Comparison of ENCODE assay signal across 23 cellular contexts in the genomic region with DNA sequence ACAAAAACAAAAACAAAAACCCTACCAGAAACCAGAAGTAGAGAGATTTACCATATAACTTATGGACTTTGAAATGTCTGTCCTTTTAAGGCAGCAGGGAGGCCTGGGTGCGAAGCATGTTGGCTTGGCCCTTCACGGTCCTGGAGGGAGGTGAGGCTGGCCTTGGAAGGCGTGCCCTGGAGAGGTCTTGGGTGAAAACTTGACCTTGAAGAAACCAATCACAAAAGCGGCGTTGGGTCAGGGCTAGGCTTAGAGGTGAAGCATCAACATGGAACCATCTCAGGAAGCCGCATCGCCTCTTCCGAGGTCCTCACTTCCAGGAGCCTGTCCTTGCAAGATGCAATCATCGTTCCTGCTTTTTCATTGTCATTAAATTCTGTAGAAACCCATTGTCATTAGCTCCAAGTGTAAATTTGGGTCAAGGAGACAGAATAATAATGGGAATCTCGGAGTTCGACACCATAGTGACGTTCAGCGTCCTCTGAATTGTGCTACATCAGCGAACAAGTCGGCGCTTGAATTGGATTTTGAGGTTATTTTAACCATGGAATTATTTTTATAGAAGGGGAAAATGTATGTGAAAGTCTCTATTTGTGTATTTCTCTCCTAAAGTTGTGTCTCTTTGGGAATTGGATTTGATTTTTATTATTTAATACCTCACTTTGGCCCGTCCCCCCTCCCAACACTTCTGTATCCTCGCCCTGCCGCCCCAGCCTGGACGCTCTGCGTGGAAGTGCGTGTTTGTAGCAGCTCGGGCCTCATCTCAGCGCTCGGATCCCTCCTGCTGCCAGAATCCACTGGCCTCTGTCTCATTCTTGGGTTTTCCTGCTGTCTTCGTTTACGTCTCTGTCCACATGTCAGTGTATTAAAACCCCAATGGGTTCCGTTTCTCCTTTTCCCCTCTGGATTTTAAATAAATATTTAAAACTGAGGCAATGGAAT. TPM values are rescaled to one million over a fixed set of nuclear protein-coding genes. Genes with fewer than 3 reads are reported as not detected.
A peak's percentile ranks its signal among the peaks of the same experiment; 100 is the strongest.
DNase-seq lines count a peak whose midpoint lies in the region; TF ChIP-seq lines count a peak whose summit lies in the region.
"Had no signal": no experiment of that assay in that cellular context is flagged by ENCODE, and none has a peak within 500 bp of the region (broad histone marks: within the 10 kb centered on the region; RNA-seq: fewer than 3 reads in every experiment).

No MANE protein-coding gene starts in this region.

- no peaks in the 10 kb centered on the region for H3K27me3 Mint-ChIP-seq in Caco-2 (ENCODE audit: insufficient read depth, unreplicated experiment)
- H3K27me3 Mint-ChIP-seq in activated naive CD4-positive, alpha-beta T cell treated with anti-CD3 and anti-CD28 coated beads, Interleukin-2, amount 10 ng/mL, durations not matched to agents 7 days and 5 days = peaks cover 10% of the 10 kb centered on the region
- H3K27me3 Mint-ChIP-seq: activated CD8-positive, alpha-beta T cell treated with anti-CD3 and anti-CD28 coated beads for 36 hours; activated naive CD8-positive, alpha-beta T cell; CD4-positive, alpha-beta T cell; stimulated activated naive CD8-positive, alpha-beta T cell treated with anti-CD3 and anti-CD28 coated beads, Interleukin-15, amount 100 ng/mL, for 72 hours had no signal

- H3K36me3 Mint-ChIP-seq in Caco-2 (ENCODE audit: insufficient read depth, unreplicated experiment) = peaks cover 17% of the 10 kb centered on the region
- H3K36me3 Mint-ChIP-seq in activated naive CD4-positive, alpha-beta T cell treated with anti-CD3 and anti-CD28 coated beads, Interleukin-2, amount 10 ng/mL, durations not matched to agents 7 days and 5 days = no peaks in the 10 kb centered on the region
- H3K36me3 Mint-ChIP-seq: activated naive CD8-positive, alpha-beta T cell had no signal

- H3K4me3 ChIP-seq in Caco-2 (ENCODE audit: low read depth, low read length) (no peak overlapping the region), WERI-Rb-1 (ENCODE audit: low read depth, low read length) (no peak overlapping the region)
- H3K4me3 ChIP-seq: upper lobe of left lung had no signal

- H3K27me3 ChIP-seq in Caco-2 (replicated peaks; ENCODE audit: control insufficient read depth, insufficient read depth, low read length) (no peaks in the 10 kb centered on the region), WERI-Rb-1 (ENCODE audit: insufficient read depth, low read depth, severe bottlenecking) (no peaks in the 10 kb centered on the region)
- H3K27me3 ChIP-seq: upper lobe of left lung had no signal

- intact Hi-C loops in Caco-2 (cut with micrococcal nuclease; ENCODE audit: unreplicated experiment) = no loop called here

- H3K36me3 ChIP-seq in Caco-2 (ENCODE audit: control insufficient read depth, insufficient read depth, low read length) (peaks cover 1% of the 10 kb centered on the region; the same call in 1 of the 2 replicates), WERI-Rb-1 (peaks cover 44% of the 10 kb centered on the region)
- H3K36me3 ChIP-seq: upper lobe of left lung had no signal

- TF ChIP-seq CTCF in Caco-2 (IDR thresholded peaks at IDR 0.05; ENCODE audit: insufficient read depth in 1 of 2, low read depth in 1 of 2, low read length in 1 of 2, severe bottlenecking in 1 of 2, unreplicated experiment in 1 of 2) (no peak), WERI-Rb-1 (IDR thresholded peaks at IDR 0.05; ENCODE audit: low read depth, low read length) (no peak)

- H3K9me3 ChIP-seq in Caco-2 = no peaks in the 10 kb centered on the region
- peaks cover 5% of the 10 kb centered on the region for H3K9me3 ChIP-seq in WERI-Rb-1 (ENCODE audit: severe bottlenecking)
- H3K9me3 ChIP-seq: upper lobe of left lung had no signal

- BruUV-seq in Caco-2 (replicated peaks; lab: Mats Ljungman, UMichigan) = TSS peak; percentile 71

- no peak overlapping the region for H3K27ac Mint-ChIP-seq in Caco-2 (ENCODE audit: unreplicated experiment)
- no peak overlapping the region for H3K27ac Mint-ChIP-seq in activated naive CD4-positive, alpha-beta T cell treated with anti-CD3 and anti-CD28 coated beads, Interleukin-2, amount 10 ng/mL, durations not matched to agents 7 days and 5 days
- H3K27ac Mint-ChIP-seq: activated CD8-positive, alpha-beta T cell treated with anti-CD3 and anti-CD28 coated beads for 36 hours; activated naive CD8-positive, alpha-beta T cell; activated T-cell treated with anti-CD3 and anti-CD28 coated beads, Interleukin-2, amount 50 U/mL, for 72 hours; CD4-positive, alpha-beta T cell; memory B cell; stimulated activated naive CD8-positive, alpha-beta T cell treated with anti-CD3 and anti-CD28 coated beads, Interleukin-15, amount 100 ng/mL, for 72 hours had no signal

- no peak overlapping the region for H3K27ac ChIP-seq in WERI-Rb-1
- H3K27ac ChIP-seq: upper lobe of left lung had no signal

- DNase-seq in Caco-2 (no peak), WERI-Rb-1 (peak; percentile 8), islet precursor cell (peak; percentile 26), NCI-H226 (no peak), NCI-H526 (lab: John Stamatoyannopoulos, UW) (no peak)
- DNase-seq in stimulated activated CD8-positive, alpha-beta memory T cell treated with anti-CD3 and anti-CD28 coated beads, Interleukin-4, amount 100 ng/mL, for 48 hours = peak; percentile 20
- no peak for DNase-seq in activated naive CD4-positive, alpha-beta T cell treated with anti-CD3 and anti-CD28 coated beads, Interleukin-2, amount 10 ng/mL, durations not matched to agents 7 days and 5 days
- DNase-seq: activated B cell treated with CpG ODN at 0.5 μM for 24 hours; activated CD8-positive, alpha-beta T cell treated with anti-CD3 and anti-CD28 coated beads for 36 hours; activated T-cell treated with anti-CD3 and anti-CD28 coated beads, Interleukin-2, amount 50 U/mL, for 72 hours; CD4-positive, alpha-beta T cell; Kasumi-1; NCI-H187 treated with DMSO at 0.1 percent for 48 hours; NCI-H774; nucleus accumbens; retina; stimulated activated CD4-positive, alpha-beta T cell treated with anti-CD3 and anti-CD28 coated beads, Interleukin-4, amount 100 ng/mL, for 24 hours had no signal

- H3K9me3 Mint-ChIP-seq in Caco-2 (ENCODE audit: unreplicated experiment) = no peaks in the 10 kb centered on the region
- no peaks in the 10 kb centered on the region for H3K9me3 Mint-ChIP-seq in activated naive CD4-positive, alpha-beta T cell treated with anti-CD3 and anti-CD28 coated beads, Interleukin-2, amount 10 ng/mL, durations not matched to agents 7 days and 5 days
- H3K9me3 Mint-ChIP-seq: activated B cell treated with CpG ODN at 0.5 μM for 24 hours; activated CD8-positive, alpha-beta T cell treated with anti-CD3 and anti-CD28 coated beads for 36 hours; activated T-cell treated with anti-CD3 and anti-CD28 coated beads, Interleukin-2, amount 50 U/mL, for 72 hours; CD4-positive, alpha-beta T cell; stimulated activated naive CD8-positive, alpha-beta T cell treated with anti-CD3 and anti-CD28 coated beads, Interleukin-15, amount 100 ng/mL, for 72 hours had no signal

- POLR2A ChIA-PET in Caco-2 (lab: Charles Lee) = no interaction called here

- CTCF ChIA-PET in Caco-2 (lab: Charles Lee) = no interaction called here
- CTCF ChIA-PET in activated naive CD4-positive, alpha-beta T cell treated with anti-CD3 and anti-CD28 coated beads, Interleukin-2, amount 10 ng/mL, durations not matched to agents 7 days and 5 days (lab: Charles Lee) = interaction anchor here (1.5 kb wide), 1 partner anchor 21 kb away, joined by 4 read pairs; no protein-coding TSS in a partner anchor

- H3K4me1 Mint-ChIP-seq in Caco-2 (ENCODE audit: low read depth, unreplicated experiment) = no peaks in the 10 kb centered on the region
- no peaks in the 10 kb centered on the region for H3K4me1 Mint-ChIP-seq in activated naive CD4-positive, alpha-beta T cell treated with anti-CD3 and anti-CD28 coated beads, Interleukin-2, amount 10 ng/mL, durations not matched to agents 7 days and 5 days
- H3K4me1 Mint-ChIP-seq: activated B cell treated with CpG ODN at 0.5 μM for 24 hours; memory B cell; stimulated activated naive CD8-positive, alpha-beta T cell treated with anti-CD3 and anti-CD28 coated beads, Interleukin-15, amount 100 ng/mL, for 72 hours had no signal

- H3K4me1 ChIP-seq in Caco-2 = no peaks in the 10 kb centered on the region

- H3K4me3 Mint-ChIP-seq in Caco-2 (ENCODE audit: unreplicated experiment) = no peak overlapping the region
- no peak overlapping the region for H3K4me3 Mint-ChIP-seq in activated naive CD4-positive, alpha-beta T cell treated with anti-CD3 and anti-CD28 coated beads, Interleukin-2, amount 10 ng/mL, durations not matched to agents 7 days and 5 days
- H3K4me3 Mint-ChIP-seq: activated B cell treated with CpG ODN at 0.5 μM for 24 hours; activated CD8-positive, alpha-beta T cell treated with anti-CD3 and anti-CD28 coated beads for 36 hours; activated naive CD8-positive, alpha-beta T cell; activated T-cell treated with anti-CD3 and anti-CD28 coated beads, Interleukin-2, amount 50 U/mL, for 72 hours; CD4-positive, alpha-beta T cell; memory B cell; stimulated activated naive CD8-positive, alpha-beta T cell treated with anti-CD3 and anti-CD28 coated beads, Interleukin-15, amount 100 ng/mL, for 72 hours had no signal

RNA-seq across cellular contexts. Expression of a gene that starts 11.1 kb away (rescaled TPM):
- 18.3 and 27.5 TPM in 2 replicates for total RNA-seq in Caco-2 (2022)
- total RNA-seq: activated B cell treated with CpG ODN at 0.5 μM for 24 hours; activated CD8-positive, alpha-beta T cell treated with anti-CD3 and anti-CD28 coated beads for 36 hours; activated T-cell treated with anti-CD3 and anti-CD28 coated beads, Interleukin-2, amount 50 U/mL, for 72 hours; CD4-positive, alpha-beta T cell; OCI-LY7 had no signal

RNA-seq across cellular contexts. Expression of a gene that starts 17.8 kb away (rescaled TPM):
- 45.5 and 46.0 TPM in 2 replicates for total RNA-seq in Caco-2 (2022)
- total RNA-seq: activated B cell treated with CpG ODN at 0.5 μM for 24 hours; activated CD8-positive, alpha-beta T cell treated with anti-CD3 and anti-CD28 coated beads for 36 hours; activated T-cell treated with anti-CD3 and anti-CD28 coated beads, Interleukin-2, amount 50 U/mL, for 72 hours; CD4-positive, alpha-beta T cell; OCI-LY7; Right ventricle myocardium inferior had no signal

Comparison
In these comparisons a context has a peak if more than half of its experiments do, and no peak if none do; other contexts are left out.
1. DNase-seq: peak in WERI-Rb-1 (single experiment), islet precursor cell (single experiment) and stimulated activated CD8-positive, alpha-beta memory T cell treated with anti-CD3 and anti-CD28 coated beads, Interleukin-4, amount 100 ng/mL, for 48 hours (single experiment); none in Caco-2 (0 of 2), NCI-H226 (single experiment), NCI-H526 (0 of 2) and activated naive CD4-positive, alpha-beta T cell treated with anti-CD3 and anti-CD28 coated beads, Interleukin-2, amount 10 ng/mL, durations not matched to agents 7 days and 5 days (single experiment).